ENCODE assay signal across 1 cellular context in the genomic region with DNA sequence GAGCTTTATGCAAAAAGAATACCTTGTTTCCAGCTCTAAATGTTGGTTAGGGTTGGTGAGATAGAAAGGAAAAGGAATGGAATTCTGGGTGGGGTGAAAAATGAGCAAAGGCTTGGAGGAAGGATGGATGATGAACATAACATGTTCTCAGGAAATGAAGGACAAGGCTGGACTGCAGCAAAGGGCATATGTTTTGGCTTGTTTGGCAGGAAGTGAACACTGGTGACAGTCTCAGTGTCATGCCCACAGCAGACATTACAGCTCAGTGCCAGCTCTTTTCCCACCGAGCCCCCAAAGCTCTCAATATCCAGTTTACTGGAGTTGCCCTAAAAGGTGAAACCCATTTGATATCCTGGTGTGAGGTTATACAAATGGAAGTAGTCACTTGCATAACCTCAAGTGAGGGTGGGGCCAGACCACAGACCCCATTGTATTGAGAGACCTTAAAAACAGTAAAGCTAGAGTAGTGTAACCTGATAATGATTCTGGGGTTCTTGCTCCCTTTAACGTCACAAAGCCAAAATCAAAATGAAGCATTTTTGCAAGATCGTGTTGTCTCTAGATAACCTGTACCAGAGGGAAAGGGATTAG.
TF ChIP-seq lines count a peak whose summit lies in the region.

No MANE protein-coding gene starts in this region.

TF ChIP-seq in GM23338, 12 proteins besides CTCF, POLR2A, EP300 and RAD21 (continued from another document):
- TF ChIP-seq, protein P1, sequence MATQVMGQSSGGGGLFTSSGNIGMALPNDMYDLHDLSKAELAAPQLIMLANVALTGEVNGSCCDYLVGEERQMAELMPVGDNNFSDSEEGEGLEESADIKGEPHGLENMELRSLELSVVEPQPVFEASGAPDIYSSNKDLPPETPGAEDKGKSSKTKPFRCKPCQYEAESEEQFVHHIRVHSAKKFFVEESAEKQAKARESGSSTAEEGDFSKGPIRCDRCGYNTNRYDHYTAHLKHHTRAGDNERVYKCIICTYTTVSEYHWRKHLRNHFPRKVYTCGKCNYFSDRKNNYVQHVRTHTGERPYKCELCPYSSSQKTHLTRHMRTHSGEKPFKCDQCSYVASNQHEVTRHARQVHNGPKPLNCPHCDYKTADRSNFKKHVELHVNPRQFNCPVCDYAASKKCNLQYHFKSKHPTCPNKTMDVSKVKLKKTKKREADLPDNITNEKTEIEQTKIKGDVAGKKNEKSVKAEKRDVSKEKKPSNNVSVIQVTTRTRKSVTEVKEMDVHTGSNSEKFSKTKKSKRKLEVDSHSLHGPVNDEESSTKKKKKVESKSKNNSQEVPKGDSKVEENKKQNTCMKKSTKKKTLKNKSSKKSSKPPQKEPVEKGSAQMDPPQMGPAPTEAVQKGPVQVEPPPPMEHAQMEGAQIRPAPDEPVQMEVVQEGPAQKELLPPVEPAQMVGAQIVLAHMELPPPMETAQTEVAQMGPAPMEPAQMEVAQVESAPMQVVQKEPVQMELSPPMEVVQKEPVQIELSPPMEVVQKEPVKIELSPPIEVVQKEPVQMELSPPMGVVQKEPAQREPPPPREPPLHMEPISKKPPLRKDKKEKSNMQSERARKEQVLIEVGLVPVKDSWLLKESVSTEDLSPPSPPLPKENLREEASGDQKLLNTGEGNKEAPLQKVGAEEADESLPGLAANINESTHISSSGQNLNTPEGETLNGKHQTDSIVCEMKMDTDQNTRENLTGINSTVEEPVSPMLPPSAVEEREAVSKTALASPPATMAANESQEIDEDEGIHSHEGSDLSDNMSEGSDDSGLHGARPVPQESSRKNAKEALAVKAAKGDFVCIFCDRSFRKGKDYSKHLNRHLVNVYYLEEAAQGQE (IDR thresholded peaks at IDR 0.05; ENCODE audit: unreplicated experiment), result no peak
- no peak for TF ChIP-seq EZH2phosphoT487 (IDR thresholded peaks at IDR 0.05; ENCODE audit: unreplicated experiment)
- TF ChIP-seq, protein P2, sequence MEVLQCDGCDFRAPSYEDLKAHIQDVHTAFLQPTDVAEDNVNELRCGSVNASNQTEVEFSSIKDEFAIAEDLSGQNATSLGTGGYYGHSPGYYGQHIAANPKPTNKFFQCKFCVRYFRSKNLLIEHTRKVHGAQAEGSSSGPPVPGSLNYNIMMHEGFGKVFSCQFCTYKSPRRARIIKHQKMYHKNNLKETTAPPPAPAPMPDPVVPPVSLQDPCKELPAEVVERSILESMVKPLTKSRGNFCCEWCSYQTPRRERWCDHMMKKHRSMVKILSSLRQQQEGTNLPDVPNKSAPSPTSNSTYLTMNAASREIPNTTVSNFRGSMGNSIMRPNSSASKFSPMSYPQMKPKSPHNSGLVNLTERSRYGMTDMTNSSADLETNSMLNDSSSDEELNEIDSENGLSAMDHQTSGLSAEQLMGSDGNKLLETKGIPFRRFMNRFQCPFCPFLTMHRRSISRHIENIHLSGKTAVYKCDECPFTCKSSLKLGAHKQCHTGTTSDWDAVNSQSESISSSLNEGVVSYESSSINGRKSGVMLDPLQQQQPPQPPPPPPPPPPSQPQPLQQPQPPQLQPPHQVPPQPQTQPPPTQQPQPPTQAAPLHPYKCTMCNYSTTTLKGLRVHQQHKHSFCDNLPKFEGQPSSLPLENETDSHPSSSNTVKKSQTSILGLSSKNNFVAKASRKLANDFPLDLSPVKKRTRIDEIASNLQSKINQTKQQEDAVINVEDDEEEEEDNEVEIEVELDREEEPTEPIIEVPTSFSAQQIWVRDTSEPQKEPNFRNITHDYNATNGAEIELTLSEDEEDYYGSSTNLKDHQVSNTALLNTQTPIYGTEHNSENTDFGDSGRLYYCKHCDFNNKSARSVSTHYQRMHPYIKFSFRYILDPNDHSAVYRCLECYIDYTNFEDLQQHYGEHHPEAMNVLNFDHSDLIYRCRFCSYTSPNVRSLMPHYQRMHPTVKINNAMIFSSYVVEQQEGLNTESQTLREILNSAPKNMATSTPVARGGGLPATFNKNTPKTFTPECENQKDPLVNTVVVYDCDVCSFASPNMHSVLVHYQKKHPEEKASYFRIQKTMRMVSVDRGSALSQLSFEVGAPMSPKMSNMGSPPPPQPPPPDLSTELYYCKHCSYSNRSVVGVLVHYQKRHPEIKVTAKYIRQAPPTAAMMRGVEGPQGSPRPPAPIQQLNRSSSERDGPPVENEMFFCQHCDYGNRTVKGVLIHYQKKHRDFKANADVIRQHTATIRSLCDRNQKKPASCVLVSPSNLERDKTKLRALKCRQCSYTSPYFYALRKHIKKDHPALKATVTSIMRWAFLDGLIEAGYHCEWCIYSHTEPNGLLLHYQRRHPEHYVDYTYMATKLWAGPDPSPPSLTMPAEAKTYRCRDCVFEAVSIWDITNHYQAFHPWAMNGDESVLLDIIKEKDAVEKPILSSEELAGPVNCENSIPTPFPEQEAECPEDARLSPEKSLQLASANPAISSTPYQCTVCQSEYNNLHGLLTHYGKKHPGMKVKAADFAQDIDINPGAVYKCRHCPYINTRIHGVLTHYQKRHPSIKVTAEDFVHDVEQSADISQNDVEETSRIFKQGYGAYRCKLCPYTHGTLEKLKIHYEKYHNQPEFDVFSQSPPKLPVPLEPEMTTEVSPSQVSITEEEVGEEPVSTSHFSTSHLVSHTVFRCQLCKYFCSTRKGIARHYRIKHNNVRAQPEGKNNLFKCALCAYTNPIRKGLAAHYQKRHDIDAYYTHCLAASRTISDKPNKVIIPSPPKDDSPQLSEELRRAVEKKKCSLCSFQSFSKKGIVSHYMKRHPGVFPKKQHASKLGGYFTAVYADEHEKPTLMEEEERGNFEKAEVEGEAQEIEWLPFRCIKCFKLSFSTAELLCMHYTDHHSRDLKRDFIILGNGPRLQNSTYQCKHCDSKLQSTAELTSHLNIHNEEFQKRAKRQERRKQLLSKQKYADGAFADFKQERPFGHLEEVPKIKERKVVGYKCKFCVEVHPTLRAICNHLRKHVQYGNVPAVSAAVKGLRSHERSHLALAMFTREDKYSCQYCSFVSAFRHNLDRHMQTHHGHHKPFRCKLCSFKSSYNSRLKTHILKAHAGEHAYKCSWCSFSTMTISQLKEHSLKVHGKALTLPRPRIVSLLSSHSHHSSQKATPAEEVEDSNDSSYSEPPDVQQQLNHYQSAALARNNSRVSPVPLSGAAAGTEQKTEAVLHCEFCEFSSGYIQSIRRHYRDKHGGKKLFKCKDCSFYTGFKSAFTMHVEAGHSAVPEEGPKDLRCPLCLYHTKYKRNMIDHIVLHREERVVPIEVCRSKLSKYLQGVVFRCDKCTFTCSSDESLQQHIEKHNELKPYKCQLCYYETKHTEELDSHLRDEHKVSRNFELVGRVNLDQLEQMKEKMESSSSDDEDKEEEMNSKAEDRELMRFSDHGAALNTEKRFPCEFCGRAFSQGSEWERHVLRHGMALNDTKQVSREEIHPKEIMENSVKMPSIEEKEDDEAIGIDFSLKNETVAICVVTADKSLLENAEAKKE (CRISPR knock-in tag; IDR thresholded peaks at IDR 0.05), result no peak
- no peak for TF ChIP-seq NANOG (IDR thresholded peaks at IDR 0.05; ENCODE audit: borderline replicate concordance)
- TF ChIP-seq ZNF331 (CRISPR knock-in tag; IDR thresholded peaks at IDR 0.05; ENCODE audit: low read depth), result no peak
- no peak for TF ChIP-seq STAT1 (IDR thresholded peaks at IDR 0.05; ENCODE audit: unreplicated experiment)
